1 cellular context compared by ENCODE assay signal in the genomic region with DNA sequence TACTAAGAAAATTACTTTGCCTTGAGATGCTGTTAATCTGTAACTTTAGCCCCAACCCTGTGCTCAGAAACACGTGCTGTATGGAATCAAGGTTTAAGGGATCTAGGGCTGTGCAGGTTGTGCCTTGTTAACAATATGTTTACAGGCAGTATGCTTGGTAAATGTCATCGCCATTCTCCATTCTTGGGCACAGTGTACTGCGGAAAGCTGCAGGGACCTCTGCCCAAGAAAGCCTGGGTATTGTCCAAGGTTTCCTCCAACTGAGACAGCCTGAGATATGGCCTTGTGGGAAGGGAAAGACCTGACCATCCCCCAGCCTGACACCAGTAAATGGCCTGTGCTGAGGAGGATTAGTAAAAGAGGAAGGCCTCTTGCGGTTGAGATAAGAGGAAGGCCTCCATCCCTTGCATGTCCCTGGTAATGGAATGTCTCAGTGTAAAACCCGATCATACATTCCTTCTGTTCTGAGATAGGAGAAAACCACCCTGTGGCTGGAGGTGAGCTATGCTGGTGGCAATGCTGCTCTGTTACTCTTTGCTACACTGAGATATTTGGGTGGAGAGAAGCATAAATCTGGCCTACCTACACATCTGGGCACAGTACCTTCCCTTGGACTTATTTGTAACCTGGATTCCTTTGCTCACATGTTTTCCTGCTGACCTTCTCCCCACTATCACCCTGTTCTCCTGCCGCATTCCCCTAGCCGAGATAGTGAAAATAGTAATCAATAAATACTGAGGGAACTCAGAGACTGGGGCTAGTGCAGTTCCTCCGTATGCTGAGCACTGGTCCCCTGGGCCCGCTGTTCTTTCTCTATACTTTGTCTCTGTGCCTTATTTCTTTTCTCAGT.
TF ChIP-seq lines count a peak whose summit lies in the region.
"Not testable (repeated sequence)": the region's sequence is repeated elsewhere in the genome, so short reads cannot be mapped to it uniquely, and the experiment has no call there.

No MANE protein-coding gene starts in this region.

TF ChIP-seq in K562, 482 proteins besides CTCF, POLR2A, EP300 and RAD21 (continued from another document and continues in another):
- TF ChIP-seq HOMEZ (CRISPR knock-in tag; IDR thresholded peaks at IDR 0.05) (0 out of 2 replicates have a peak, but pooled peaks have one; percentile 11), SMARCC2 (IDR thresholded peaks at IDR 0.05; ENCODE audit: low read depth) (peak; percentile 80), TCF7 (IDR thresholded peaks at IDR 0.05; ENCODE audit: borderline replicate concordance) (peak; percentile 61; the same call in 1 of the 2 replicates), CBFA2T2 (conservative IDR thresholded peaks at IDR 0.05) (peak; percentile 92), NCOA1 (IDR thresholded peaks at IDR 0.05; ENCODE audit: low read depth) (peak; percentile 80), ERF (CRISPR knock-in tag; IDR thresholded peaks at IDR 0.05) (0 out of 2 replicates have a peak, but pooled peaks have one; percentile 67), NBN (IDR thresholded peaks at IDR 0.05; ENCODE audit: low read depth) (peak; percentile 83; the same call in 1 of the 2 replicates), NR4A1 (CRISPR knock-in tag; IDR thresholded peaks at IDR 0.05) (0 out of 2 replicates have a peak, but pooled peaks have one; percentile 67), NR4A1 (tag; IDR thresholded peaks at IDR 0.05) (peak; percentile 93), ZFP91 (CRISPR knock-in tag; IDR thresholded peaks at IDR 0.05) (0 out of 2 replicates have a peak, but pooled peaks have one; percentile 46), CCNT2 (IDR thresholded peaks at IDR 0.05; ENCODE audit: borderline replicate concordance, extremely low read depth, insufficient read length, low read depth, low read length) (peak; percentile 58), MAZ (CRISPR knock-in tag; conservative IDR thresholded peaks at IDR 0.05 in 1 of 2, IDR thresholded peaks at IDR 0.05 in 1 of 2) (peak; percentile 71 to 80; a peak in 3 of 4 replicates), BRD9 (IDR thresholded peaks at IDR 0.05; ENCODE audit: low read depth, partially characterized antibody) (peak; percentile 86), ZNF174 (CRISPR knock-in tag; IDR thresholded peaks at IDR 0.05) (0 out of 2 replicates have a peak, but pooled peaks have one; percentile 5), ADNP (tag; IDR thresholded peaks at IDR 0.05) (peak; percentile 48; the same call in 1 of the 2 replicates), CREM (IDR thresholded peaks at IDR 0.05; ENCODE audit: low read depth) (peak; percentile 75), OTX1 (CRISPR knock-in tag; IDR thresholded peaks at IDR 0.05) (peak; percentile 85), ZBED1 (IDR thresholded peaks at IDR 0.05) (0 out of 2 replicates have a peak, but pooled peaks have one; percentile 70), ZNF766 (CRISPR knock-in tag; conservative IDR thresholded peaks at IDR 0.05) (peak; percentile 94), FOXM1 (IDR thresholded peaks at IDR 0.05; ENCODE audit: low read depth) (peak; percentile 60), ZNF24 (IDR thresholded peaks at IDR 0.05) (peak; percentile 92), MEIS2 (IDR thresholded peaks at IDR 0.05; ENCODE audit: partially characterized antibody) (peak; percentile 79), KDM1A (IDR thresholded peaks at IDR 0.05) (peak; percentile 94 to 97), CBFA2T3 (IDR thresholded peaks at IDR 0.05) (peak; percentile 95), CBFB (CRISPR knock-in tag; IDR thresholded peaks at IDR 0.05) (peak; percentile 96), MAFK (IDR thresholded peaks at IDR 0.05; ENCODE audit: low read length) (0 out of 2 replicates have a peak, but pooled peaks have one; percentile 2), MLLT1 (IDR thresholded peaks at IDR 0.05) (peak in 1 of 2 experiments; percentile 95; a peak in 2 of 4 replicates), FOXA3 (CRISPR knock-in tag; conservative IDR thresholded peaks at IDR 0.05 in 1 of 2, IDR thresholded peaks at IDR 0.05 in 1 of 2) (peak; percentile 26 to 75; a peak in 2 of 4 replicates), ATF4 (CRISPR knock-in tag; IDR thresholded peaks at IDR 0.05) (peak; percentile 46; the same call in 1 of the 2 replicates), NEUROD1 (IDR thresholded peaks at IDR 0.05; ENCODE audit: borderline replicate concordance, low read depth, low read length, partially characterized antibody) (peak; percentile 73), CHD2 (IDR thresholded peaks at IDR 0.05; ENCODE audit: low read depth, low read length) (peak; percentile 55), ZBTB9 (CRISPR knock-in tag; IDR thresholded peaks at IDR 0.05) (peak; percentile 79; the same call in 1 of the 2 replicates), ZNF239 (CRISPR knock-in tag; IDR thresholded peaks at IDR 0.05) (peak; percentile 75; the same call in 1 of the 2 replicates), KLF16 (IDR thresholded peaks at IDR 0.05) (peak; percentile 90), ZEB2 (IDR thresholded peaks at IDR 0.05) (peak; percentile 89), PBX2 (tag; conservative IDR thresholded peaks at IDR 0.05; ENCODE audit: low read depth) (peak; percentile 79), DACH1 (IDR thresholded peaks at IDR 0.05; ENCODE audit: partially characterized antibody) (peak; percentile 8), SOX6 (IDR thresholded peaks at IDR 0.05) (peak; percentile 94), EP400 (IDR thresholded peaks at IDR 0.05) (peak; percentile 73), FOSL1 (tag; conservative IDR thresholded peaks at IDR 0.05) (peak; percentile 62), GATAD2A (IDR thresholded peaks at IDR 0.05) (peak; percentile 91), ELK3 (CRISPR knock-in tag; IDR thresholded peaks at IDR 0.05) (0 out of 2 replicates have a peak, but pooled peaks have one; percentile 20), JUND (IDR thresholded peaks at IDR 0.05; ENCODE audit: borderline replicate concordance, low read depth, low read length) (peak; percentile 78), JUND (tag; IDR thresholded peaks at IDR 0.05; ENCODE audit: borderline replicate concordance, low read depth, low read length) (peak; percentile 72; the same call in 1 of the 3 replicates), HDAC8 (tag; IDR thresholded peaks at IDR 0.05) (peak; percentile 80; the same call in 1 of the 2 replicates), RNF2 (IDR thresholded peaks at IDR 0.05) (peak; percentile 99), TEAD1 (CRISPR knock-in tag; IDR thresholded peaks at IDR 0.05) (peak; percentile 93 to 97)
- not testable (repeated sequence) for TF ChIP-seq FOXM1, PBX2 (CRISPR knock-in tag; IDR thresholded peaks at IDR 0.05; ENCODE audit: low read depth)
- TF ChIP-seq, protein P1, sequence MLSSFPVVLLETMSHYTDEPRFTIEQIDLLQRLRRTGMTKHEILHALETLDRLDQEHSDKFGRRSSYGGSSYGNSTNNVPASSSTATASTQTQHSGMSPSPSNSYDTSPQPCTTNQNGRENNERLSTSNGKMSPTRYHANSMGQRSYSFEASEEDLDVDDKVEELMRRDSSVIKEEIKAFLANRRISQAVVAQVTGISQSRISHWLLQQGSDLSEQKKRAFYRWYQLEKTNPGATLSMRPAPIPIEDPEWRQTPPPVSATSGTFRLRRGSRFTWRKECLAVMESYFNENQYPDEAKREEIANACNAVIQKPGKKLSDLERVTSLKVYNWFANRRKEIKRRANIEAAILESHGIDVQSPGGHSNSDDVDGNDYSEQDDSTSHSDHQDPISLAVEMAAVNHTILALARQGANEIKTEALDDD (IDR thresholded peaks at IDR 0.05) = peak; percentile 92
- TF ChIP-seq, protein P2, sequence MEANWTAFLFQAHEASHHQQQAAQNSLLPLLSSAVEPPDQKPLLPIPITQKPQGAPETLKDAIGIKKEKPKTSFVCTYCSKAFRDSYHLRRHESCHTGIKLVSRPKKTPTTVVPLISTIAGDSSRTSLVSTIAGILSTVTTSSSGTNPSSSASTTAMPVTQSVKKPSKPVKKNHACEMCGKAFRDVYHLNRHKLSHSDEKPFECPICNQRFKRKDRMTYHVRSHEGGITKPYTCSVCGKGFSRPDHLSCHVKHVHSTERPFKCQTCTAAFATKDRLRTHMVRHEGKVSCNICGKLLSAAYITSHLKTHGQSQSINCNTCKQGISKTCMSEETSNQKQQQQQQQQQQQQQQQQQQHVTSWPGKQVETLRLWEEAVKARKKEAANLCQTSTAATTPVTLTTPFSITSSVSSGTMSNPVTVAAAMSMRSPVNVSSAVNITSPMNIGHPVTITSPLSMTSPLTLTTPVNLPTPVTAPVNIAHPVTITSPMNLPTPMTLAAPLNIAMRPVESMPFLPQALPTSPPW (CRISPR knock-in tag; IDR thresholded peaks at IDR 0.05) = peak; percentile 60
- TF ChIP-seq, protein P3, sequence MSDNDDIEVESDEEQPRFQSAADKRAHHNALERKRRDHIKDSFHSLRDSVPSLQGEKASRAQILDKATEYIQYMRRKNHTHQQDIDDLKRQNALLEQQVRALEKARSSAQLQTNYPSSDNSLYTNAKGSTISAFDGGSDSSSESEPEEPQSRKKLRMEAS (CRISPR knock-in tag; IDR thresholded peaks at IDR 0.05) = peak; percentile 87
